In genomic region chr4:19026281-19026680, GRCh38 we compare ENCODE assay signal across 13 cellular contexts.
DNase-seq lines count a peak whose midpoint lies in the region; ATAC-seq and TF ChIP-seq lines count a peak whose summit lies in the region.
"Had no signal": no experiment of that assay in that cellular context is flagged by ENCODE, and none has a peak within 500 bp of the region (broad histone marks: within the 10 kb centered on the region; RNA-seq: fewer than 3 reads in every experiment).

No MANE protein-coding gene starts in this region.

- H3K36me3 ChIP-seq in HAP-1 (replicated peaks) = no peaks in the 10 kb centered on the region
- H3K36me3 ChIP-seq: right lobe of liver, stomach had no signal

- peaks cover 54% of the 10 kb centered on the region for H3K4me1 ChIP-seq in HAP-1
- H3K4me1 ChIP-seq: right lobe of liver had no signal

- no peaks in the 10 kb centered on the region for H3K27me3 ChIP-seq in HAP-1 (ENCODE audit: low read depth)
- H3K27me3 ChIP-seq: right lobe of liver, stomach had no signal

- TF ChIP-seq CTCF in retinal pigment epithelial cell (conservative IDR thresholded peaks at IDR 0.05; ENCODE audit: low read depth, low read length) = peak; percentile 32

- no peaks in the 10 kb centered on the region for H3K9me3 ChIP-seq in HAP-1
- H3K9me3 ChIP-seq: right lobe of liver, stomach had no signal

- DNase-seq in HAP-1 (ENCODE audit: low spot score in 2 of 2) (peak; percentile 69 to 78), amniotic epithelial cell (ENCODE audit: low read depth) (peak; percentile 79), hippocampal formation (lab: John Stamatoyannopoulos, UW) (peak; percentile 39 to 53), retinal pigment epithelial cell (ENCODE audit: low read depth) (peak; percentile 53), NCI-H2171 (lab: John Stamatoyannopoulos, UW) (no peak), AG08396 (ENCODE audit: low spot score) (no peak)
- DNase-seq: activated CD4-positive, alpha-beta T cell treated with anti-CD3 and anti-CD28 coated beads, Interleukin-2, amount 50 U/mL, for 4 hours; CD4-positive, CD25-positive, alpha-beta regulatory T cell; NCI-H345; right lobe of liver; stomach had no signal

- in situ Hi-C loops in HAP-1 (cut with MboI; ENCODE audit: low sequenced_read_pairs) = no loop called here

- H3K4me3 ChIP-seq in HAP-1 (no peak overlapping the region), retinal pigment epithelial cell (ENCODE audit: low read length) (no peak overlapping the region)
- H3K4me3 ChIP-seq: right lobe of liver, stomach had no signal

- no peak for ATAC-seq in GM18519 (IDR thresholded peaks at IDR 0.05; ENCODE audit: low FRiP score, unreplicated experiment)
- no peak for ATAC-seq in HG02852 (IDR thresholded peaks at IDR 0.05; ENCODE audit: unreplicated experiment)
- ATAC-seq: right lobe of liver had no signal

Comparison
In these comparisons a context has a peak if more than half of its experiments do, and no peak if none do; other contexts are left out.
1. DNase-seq: peak in HAP-1 (2 of 2), amniotic epithelial cell (single experiment), hippocampal formation (2 of 2) and retinal pigment epithelial cell (single experiment); none in NCI-H2171 (single experiment) and AG08396 (single experiment).